In the genomic region with DNA sequence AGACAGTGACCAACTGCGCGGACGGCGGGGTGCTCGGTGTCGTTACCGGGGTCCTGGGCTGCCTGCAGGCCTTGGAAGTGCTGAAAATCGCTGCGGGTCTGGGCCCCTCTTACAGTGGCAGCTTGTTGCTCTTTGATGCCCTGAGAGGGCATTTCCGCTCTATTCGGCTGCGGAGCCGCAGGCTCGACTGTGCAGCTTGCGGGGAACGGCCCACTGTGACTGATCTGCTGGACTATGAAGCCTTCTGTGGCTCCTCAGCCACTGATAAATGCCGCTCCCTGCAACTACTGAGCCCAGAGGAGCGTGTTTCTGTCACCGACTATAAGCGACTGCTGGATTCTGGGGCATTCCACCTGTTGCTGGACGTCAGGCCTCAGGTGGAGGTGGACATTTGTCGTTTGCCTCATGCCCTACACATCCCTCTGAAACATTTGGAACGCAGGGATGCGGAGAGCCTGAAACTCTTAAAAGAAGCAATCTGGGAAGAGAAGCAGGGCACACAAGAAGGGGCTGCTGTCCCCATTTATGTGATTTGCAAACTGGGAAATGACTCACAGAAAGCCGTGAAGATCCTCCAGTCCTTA, we compare ENCODE assay signal across 1 cellular context.
TF ChIP-seq lines count a peak whose summit lies in the region.

No MANE protein-coding gene starts in this region.

TF ChIP-seq in GM12878, 131 proteins besides CTCF, POLR2A, EP300 and RAD21:
- TF ChIP-seq, protein P1, sequence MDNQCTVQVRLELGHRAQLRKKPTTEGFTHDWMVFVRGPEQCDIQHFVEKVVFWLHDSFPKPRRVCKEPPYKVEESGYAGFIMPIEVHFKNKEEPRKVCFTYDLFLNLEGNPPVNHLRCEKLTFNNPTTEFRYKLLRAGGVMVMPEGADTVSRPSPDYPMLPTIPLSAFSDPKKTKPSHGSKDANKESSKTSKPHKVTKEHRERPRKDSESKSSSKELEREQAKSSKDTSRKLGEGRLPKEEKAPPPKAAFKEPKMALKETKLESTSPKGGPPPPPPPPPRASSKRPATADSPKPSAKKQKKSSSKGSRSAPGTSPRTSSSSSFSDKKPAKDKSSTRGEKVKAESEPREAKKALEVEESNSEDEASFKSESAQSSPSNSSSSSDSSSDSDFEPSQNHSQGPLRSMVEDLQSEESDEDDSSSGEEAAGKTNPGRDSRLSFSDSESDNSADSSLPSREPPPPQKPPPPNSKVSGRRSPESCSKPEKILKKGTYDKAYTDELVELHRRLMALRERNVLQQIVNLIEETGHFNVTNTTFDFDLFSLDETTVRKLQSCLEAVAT (IDR thresholded peaks at IDR 0.05), result peak; percentile 96
- TF ChIP-seq KAT2A (conservative IDR thresholded peaks at IDR 0.05; ENCODE audit: control insufficient read depth, low read depth, low read length), result no peak
- TF ChIP-seq, protein P2, sequence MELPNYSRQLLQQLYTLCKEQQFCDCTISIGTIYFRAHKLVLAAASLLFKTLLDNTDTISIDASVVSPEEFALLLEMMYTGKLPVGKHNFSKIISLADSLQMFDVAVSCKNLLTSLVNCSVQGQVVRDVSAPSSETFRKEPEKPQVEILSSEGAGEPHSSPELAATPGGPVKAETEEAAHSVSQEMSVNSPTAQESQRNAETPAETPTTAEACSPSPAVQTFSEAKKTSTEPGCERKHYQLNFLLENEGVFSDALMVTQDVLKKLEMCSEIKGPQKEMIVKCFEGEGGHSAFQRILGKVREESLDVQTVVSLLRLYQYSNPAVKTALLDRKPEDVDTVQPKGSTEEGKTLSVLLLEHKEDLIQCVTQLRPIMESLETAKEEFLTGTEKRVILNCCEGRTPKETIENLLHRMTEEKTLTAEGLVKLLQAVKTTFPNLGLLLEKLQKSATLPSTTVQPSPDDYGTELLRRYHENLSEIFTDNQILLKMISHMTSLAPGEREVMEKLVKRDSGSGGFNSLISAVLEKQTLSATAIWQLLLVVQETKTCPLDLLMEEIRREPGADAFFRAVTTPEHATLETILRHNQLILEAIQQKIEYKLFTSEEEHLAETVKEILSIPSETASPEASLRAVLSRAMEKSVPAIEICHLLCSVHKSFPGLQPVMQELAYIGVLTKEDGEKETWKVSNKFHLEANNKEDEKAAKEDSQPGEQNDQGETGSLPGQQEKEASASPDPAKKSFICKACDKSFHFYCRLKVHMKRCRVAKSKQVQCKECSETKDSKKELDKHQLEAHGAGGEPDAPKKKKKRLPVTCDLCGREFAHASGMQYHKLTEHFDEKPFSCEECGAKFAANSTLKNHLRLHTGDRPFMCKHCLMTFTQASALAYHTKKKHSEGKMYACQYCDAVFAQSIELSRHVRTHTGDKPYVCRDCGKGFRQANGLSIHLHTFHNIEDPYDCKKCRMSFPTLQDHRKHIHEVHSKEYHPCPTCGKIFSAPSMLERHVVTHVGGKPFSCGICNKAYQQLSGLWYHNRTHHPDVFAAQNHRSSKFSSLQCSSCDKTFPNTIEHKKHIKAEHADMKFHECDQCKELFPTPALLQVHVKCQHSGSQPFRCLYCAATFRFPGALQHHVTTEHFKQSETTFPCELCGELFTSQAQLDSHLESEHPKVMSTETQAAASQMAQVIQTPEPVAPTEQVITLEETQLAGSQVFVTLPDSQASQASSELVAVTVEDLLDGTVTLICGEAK (IDR thresholded peaks at IDR 0.05; ENCODE audit: borderline replicate concordance), result peak; percentile 13; the same call in 1 of the 2 replicates
- no peak for TF ChIP-seq SUPT20H (IDR thresholded peaks at IDR 0.05; ENCODE audit: borderline replicate concordance, control insufficient read depth, low read depth, low read length)
- TF ChIP-seq, protein P3, sequence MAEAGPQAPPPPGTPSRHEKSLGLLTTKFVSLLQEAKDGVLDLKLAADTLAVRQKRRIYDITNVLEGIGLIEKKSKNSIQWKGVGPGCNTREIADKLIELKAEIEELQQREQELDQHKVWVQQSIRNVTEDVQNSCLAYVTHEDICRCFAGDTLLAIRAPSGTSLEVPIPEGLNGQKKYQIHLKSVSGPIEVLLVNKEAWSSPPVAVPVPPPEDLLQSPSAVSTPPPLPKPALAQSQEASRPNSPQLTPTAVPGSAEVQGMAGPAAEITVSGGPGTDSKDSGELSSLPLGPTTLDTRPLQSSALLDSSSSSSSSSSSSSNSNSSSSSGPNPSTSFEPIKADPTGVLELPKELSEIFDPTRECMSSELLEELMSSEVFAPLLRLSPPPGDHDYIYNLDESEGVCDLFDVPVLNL (IDR thresholded peaks at IDR 0.05; ENCODE audit: low read depth, low read length), result no peak
- no peak for TF ChIP-seq FOXM1 (IDR thresholded peaks at IDR 0.05; ENCODE audit: low read depth, low read length)
- TF ChIP-seq CREM (IDR thresholded peaks at IDR 0.05; ENCODE audit: low read depth), result no peak
- TF ChIP-seq POU2F2 (IDR thresholded peaks at IDR 0.05; ENCODE audit: borderline replicate concordance, low read depth, low read length), result no peak
